ENCODE assay signal across 14 cellular contexts in genomic region chr14:50086316-50086700, GRCh38. TPM values are rescaled to one million over a fixed set of nuclear protein-coding genes. Genes with fewer than 3 reads are reported as not detected.
DNase-seq lines count a peak whose midpoint lies in the region; ATAC-seq and TF ChIP-seq lines count a peak whose summit lies in the region.
"Had no signal": no experiment of that assay in that cellular context is flagged by ENCODE, and none has a peak within 500 bp of the region (broad histone marks: within the 10 kb centered on the region; RNA-seq: fewer than 3 reads in every experiment).

No MANE protein-coding gene starts in this region.

- peak overlapping the region; percentile 40 for H3K4me3 Mint-ChIP-seq in T-helper 2 cell treated with Interferon-gamma antibody and Interleukin-4, amounts not matched to agents 5 μg/mL and 100 μg/mL, for 36 hours
- H3K4me3 Mint-ChIP-seq in HFFc6, result no peak overlapping the region
- H3K4me3 Mint-ChIP-seq in activated T-helper 17 cell treated with anti-CD3 and anti-CD28 coated beads, Interleukin-2, amount 50 U/mL, for 72 hours, result peak overlapping the region; percentile 94
- H3K4me3 Mint-ChIP-seq in natural killer cell, result peak overlapping the region; percentile 14
- no peak overlapping the region for H3K4me3 Mint-ChIP-seq in glutamatergic neuron (ENCODE audit: unreplicated experiment)

- TF ChIP-seq CTCF in HFFc6 (IDR thresholded peaks at IDR 0.05) (no peak), natural killer cell (IDR thresholded peaks at IDR 0.05) (no peak), right atrium auricular region (IDR thresholded peaks at IDR 0.05) (no peak), glutamatergic neuron (IDR thresholded peaks at IDR 0.05; ENCODE audit: partially characterized antibody, unreplicated experiment) (no peak)

- H3K4me1 ChIP-seq in right atrium auricular region, result no peaks in the 10 kb centered on the region
- H3K4me1 ChIP-seq: parathyroid adenoma had no signal

- peaks cover 4% of the 10 kb centered on the region for H3K27me3 Mint-ChIP-seq in T-helper 2 cell treated with Interferon-gamma antibody and Interleukin-4, amounts not matched to agents 5 μg/mL and 100 μg/mL, for 36 hours (ENCODE audit: low read depth)
- H3K27me3 Mint-ChIP-seq in HFFc6 (ENCODE audit: insufficient read depth) (no peaks in the 10 kb centered on the region), natural killer cell (ENCODE audit: low read depth in 2 of 2) (no peaks in the 10 kb centered on the region), glutamatergic neuron (ENCODE audit: unreplicated experiment) (peaks cover 3% of the 10 kb centered on the region)
- no peaks in the 10 kb centered on the region for H3K27me3 Mint-ChIP-seq in activated T-helper 17 cell treated with anti-CD3 and anti-CD28 coated beads, Interleukin-2, amount 50 U/mL, for 72 hours

- H3K36me3 Mint-ChIP-seq in T-helper 2 cell treated with Interferon-gamma antibody and Interleukin-4, amounts not matched to agents 5 μg/mL and 100 μg/mL, for 36 hours (ENCODE audit: low read depth), result peaks cover 13% of the 10 kb centered on the region
- H3K36me3 Mint-ChIP-seq in HFFc6 (ENCODE audit: low read depth) (no peaks in the 10 kb centered on the region; the same call in 1 of the 2 replicates), natural killer cell (no peaks in the 10 kb centered on the region), glutamatergic neuron (ENCODE audit: unreplicated experiment) (no peaks in the 10 kb centered on the region)
- H3K36me3 Mint-ChIP-seq in activated T-helper 17 cell treated with anti-CD3 and anti-CD28 coated beads, Interleukin-2, amount 50 U/mL, for 72 hours (ENCODE audit: low read depth), result peaks cover 50% of the 10 kb centered on the region

- H3K27ac Mint-ChIP-seq in T-helper 2 cell treated with Interferon-gamma antibody and Interleukin-4, amounts not matched to agents 5 μg/mL and 100 μg/mL, for 36 hours, result peak overlapping the region; percentile 96
- H3K27ac Mint-ChIP-seq in HFFc6 (peak overlapping the region; percentile 41; the same call in 1 of the 2 replicates), natural killer cell (peak overlapping the region; percentile 86 to 87), glutamatergic neuron (ENCODE audit: unreplicated experiment) (no peak overlapping the region)
- peak overlapping the region; percentile 87 for H3K27ac Mint-ChIP-seq in activated T-helper 17 cell treated with anti-CD3 and anti-CD28 coated beads, Interleukin-2, amount 50 U/mL, for 72 hours

- no peaks in the 10 kb centered on the region for H3K9me3 Mint-ChIP-seq in T-helper 2 cell treated with Interferon-gamma antibody and Interleukin-4, amounts not matched to agents 5 μg/mL and 100 μg/mL, for 36 hours
- no peaks in the 10 kb centered on the region for H3K9me3 Mint-ChIP-seq in HFFc6
- no peaks in the 10 kb centered on the region for H3K9me3 Mint-ChIP-seq in activated T-helper 17 cell treated with anti-CD3 and anti-CD28 coated beads, Interleukin-2, amount 50 U/mL, for 72 hours
- H3K9me3 Mint-ChIP-seq in natural killer cell, result no peaks in the 10 kb centered on the region
- H3K9me3 Mint-ChIP-seq in glutamatergic neuron (ENCODE audit: unreplicated experiment), result no peaks in the 10 kb centered on the region

- H3K27me3 ChIP-seq in right atrium auricular region, result no peaks in the 10 kb centered on the region

- intact Hi-C loops in natural killer cell (cut with micrococcal nuclease), result loop anchor here (2.0 kb wide), 1 partner anchor 18 kb away; no protein-coding TSS in a partner anchor

- H3K36me3 ChIP-seq in right atrium auricular region, result no peaks in the 10 kb centered on the region

- no peak overlapping the region for H3K4me3 ChIP-seq in right atrium auricular region
- H3K4me3 ChIP-seq: coronary artery, K562 had no signal

- peaks cover 75% of the 10 kb centered on the region for H3K4me1 Mint-ChIP-seq in T-helper 2 cell treated with Interferon-gamma antibody and Interleukin-4, amounts not matched to agents 5 μg/mL and 100 μg/mL, for 36 hours (ENCODE audit: low read depth)
- H3K4me1 Mint-ChIP-seq in HFFc6 (ENCODE audit: low read depth) (peaks cover 30% of the 10 kb centered on the region), natural killer cell (peaks cover 65 to 66% of the 10 kb centered on the region in 2 donors), glutamatergic neuron (ENCODE audit: low read depth, unreplicated experiment) (peaks cover 23% of the 10 kb centered on the region)
- H3K4me1 Mint-ChIP-seq in activated T-helper 17 cell treated with anti-CD3 and anti-CD28 coated beads, Interleukin-2, amount 50 U/mL, for 72 hours, result peaks cover 52% of the 10 kb centered on the region

- DNase-seq in T-helper 2 cell treated with Interferon-gamma antibody and Interleukin-4, amounts not matched to agents 5 μg/mL and 100 μg/mL, for 36 hours (ENCODE audit: low spot score), result no peak
- DNase-seq in T-helper 2 cell (no peak), HFFc6 (no peak), natural killer cell (no peak), C1 segment of cervical spinal cord (lab: John Stamatoyannopoulos, UW) (no peak), right atrium auricular region (ENCODE audit: low spot score) (no peak), glutamatergic neuron (no peak)
- DNase-seq: 8988T, NCI-H1436, NCI-H345 had no signal

- ATAC-seq in activated T-helper 17 cell treated with anti-CD3 and anti-CD28 coated beads, Interleukin-2, amount 50 U/mL, for 72 hours (replicated peaks), result no peak
- ATAC-seq in natural killer cell, result no peak
- ATAC-seq: K562 had no signal

- H3K9me3 ChIP-seq in right atrium auricular region, result no peaks in the 10 kb centered on the region

- no peak overlapping the region for H3K27ac ChIP-seq in right atrium auricular region
- H3K27ac ChIP-seq: coronary artery, parathyroid adenoma had no signal

RNA-seq across cellular contexts. Expression of gene VCPKMT, which starts 30.1 kb away (rescaled TPM):
- total RNA-seq in HFFc6 (2021; fragmentation: NEBNext Ultra II Directional; extraction: Animal tissue kit (Norgen Biotek cat#: 25700)), result 1 to 10 TPM; 4.6 to 6.2 (median 5.4) TPM
- total RNA-seq in activated T-helper 17 cell treated with anti-CD3 and anti-CD28 coated beads, Interleukin-2, amount 50 U/mL, for 72 hours, result 10 to 100 TPM in 1 of 2 donors, 1 to 10 TPM in 1; 8.2 to 11.4 TPM
- total RNA-seq in natural killer cell (10 to 100 TPM; 19.4 to 23.9 (median 21.8) TPM), right atrium auricular region (1 to 10 TPM; 1.5 to 2.4 TPM), glutamatergic neuron (ENCODE audit: unreplicated experiment) (12.9 TPM)

Comparison
In these comparisons a context has a peak if more than half of its experiments do, and no peak if none do; other contexts are left out.
1. H3K4me3 Mint-ChIP-seq: peak in T-helper 2 cell treated with Interferon-gamma antibody and Interleukin-4, amounts not matched to agents 5 μg/mL and 100 μg/mL, for 36 hours (single experiment), activated T-helper 17 cell treated with anti-CD3 and anti-CD28 coated beads, Interleukin-2, amount 50 U/mL, for 72 hours (single experiment) and natural killer cell (single experiment); none in HFFc6 (single experiment) and glutamatergic neuron (single experiment).